29 cellular contexts compared by ENCODE assay signal in the genomic region with DNA sequence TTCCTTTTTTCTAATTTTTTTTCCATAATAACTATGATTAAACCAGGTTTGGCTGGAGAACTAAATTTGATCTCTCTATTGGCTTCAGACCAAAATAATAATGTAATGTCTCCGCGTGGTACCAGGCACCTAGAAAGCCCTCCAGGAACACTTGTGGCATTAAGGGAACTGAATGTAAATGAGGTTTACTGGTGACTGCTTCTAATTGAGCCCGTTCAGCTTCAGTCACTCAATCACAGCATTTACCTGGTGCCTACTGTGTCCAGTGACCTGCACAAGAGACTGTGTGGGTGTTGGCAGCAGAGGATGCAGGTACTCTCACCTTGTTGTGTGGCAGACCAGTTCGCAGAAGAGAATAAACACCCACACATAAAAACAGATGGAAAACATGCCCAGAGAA.
"Had no signal": no experiment of that assay in that cellular context is flagged by ENCODE, and none has a peak within 500 bp of the region (broad histone marks: within the 10 kb centered on the region; RNA-seq: fewer than 3 reads in every experiment).

No MANE protein-coding gene starts in this region.

- H3K36me3 Mint-ChIP-seq: brain had no signal

- H3K4me3 ChIP-seq: cardiac muscle cell, Peyer's patch, SJCRH30 had no signal

- DNase-seq: activated B cell treated with CpG ODN at 0.5 μM for 24 hours; activated CD4-positive, alpha-beta T cell treated with anti-CD3 and anti-CD28 coated beads for 1 hour; activated CD4-positive, alpha-beta T cell treated with anti-CD3 and anti-CD28 coated beads, Interleukin-2, amount 10 ng/mL, durations not matched to agents 24 days and 14 days; activated CD4-positive, alpha-beta T cell treated with anti-CD3 and anti-CD28 coated beads, Interleukin-2, amount 50 U/mL, for 48 hours; activated CD8-positive, alpha-beta memory T cell treated with anti-CD3 and anti-CD28 coated beads, Interleukin-2, amount 10 ng/mL, durations not matched to agents 7 days and 5 days; activated effector memory CD4-positive, alpha-beta T cell treated with Interleukin-2 at 50 U/mL for 16 hours; activated naive CD4-positive, alpha-beta T cell; activated T-cell treated with anti-CD3 and anti-CD28 coated beads, Interleukin-2, amount 50 U/mL, for 24 hours; amygdala; IMR-90; KG1; NCI-H1930; NCI-H345; NCI-H510A; NCI-H526 treated with DMSO at 0.1 percent for 48 hours; NCI-H82; Peyer's patch; Right ventricle myocardium superior; SJCRH30; SW 1271; T-helper 2 cell; T1000 had no signal

- H3K27me3 Mint-ChIP-seq: activated B cell treated with CpG ODN at 0.5 μM for 24 hours; activated naive CD4-positive, alpha-beta T cell treated with anti-CD3 and anti-CD28 coated beads, Interleukin-2, amount 50 U/mL, for 24 hours had no signal

- H3K4me3 Mint-ChIP-seq: activated CD4-positive, alpha-beta T cell treated with anti-CD3 and anti-CD28 coated beads, Interleukin-2, amount 10 ng/mL, durations not matched to agents 24 days and 14 days; activated CD8-positive, alpha-beta memory T cell treated with anti-CD3 and anti-CD28 coated beads, Interleukin-2, amount 10 ng/mL, durations not matched to agents 7 days and 5 days; activated naive CD4-positive, alpha-beta T cell treated with anti-CD3 and anti-CD28 coated beads, Interleukin-2, amount 50 U/mL, for 24 hours; activated T-cell treated with anti-CD3 and anti-CD28 coated beads, Interleukin-2, amount 50 U/mL, for 24 hours; activated T-helper 1 cell treated with anti-CD3 and anti-CD28 coated beads, Interleukin-12 subunit alpha, Interleukin-12 subunit beta, Interleukin-2, Interleukin-4 antibody, amounts not matched to agents 30 ng/mL and 10 ng/mL and 1 ng/mL, durations not matched to agents 14 hours and 24 hours and 36 hours; brain had no signal

- H3K27ac Mint-ChIP-seq: activated B cell treated with CpG ODN at 0.5 μM for 24 hours; activated CD4-positive, alpha-beta T cell treated with anti-CD3 and anti-CD28 coated beads, Interleukin-2, amount 10 ng/mL, durations not matched to agents 24 days and 14 days; activated naive CD4-positive, alpha-beta T cell treated with anti-CD3 and anti-CD28 coated beads, Interleukin-2, amount 50 U/mL, for 24 hours; activated T-cell treated with anti-CD3 and anti-CD28 coated beads, Interleukin-2, amount 50 U/mL, for 24 hours; activated T-helper 1 cell treated with anti-CD3 and anti-CD28 coated beads, Interleukin-12 subunit alpha, Interleukin-12 subunit beta, Interleukin-2, Interleukin-4 antibody, amounts not matched to agents 30 ng/mL and 10 ng/mL and 1 ng/mL, durations not matched to agents 14 hours and 24 hours and 36 hours; brain had no signal

- H3K9me3 ChIP-seq: Peyer's patch, SJCRH30 had no signal

- H3K27ac ChIP-seq: cardiac muscle cell, Peyer's patch, RWPE1, SJCRH30 had no signal

- H3K27me3 ChIP-seq: cardiac muscle cell, Peyer's patch, SJCRH30 had no signal

- H3K4me1 ChIP-seq: Peyer's patch, SJCRH30 had no signal

- H3K36me3 ChIP-seq: cardiac muscle cell, Peyer's patch, SJCRH30 had no signal

- H3K9me3 Mint-ChIP-seq: activated T-cell treated with anti-CD3 and anti-CD28 coated beads, Interleukin-2, amount 50 U/mL, for 24 hours had no signal

- H3K4me1 Mint-ChIP-seq: brain had no signal

- FAIRE-seq: astrocyte, TTC549 had no signal
